Comparison of ENCODE assay signal across 1 cellular context in genomic region chr21:45613881-45614280, GRCh38.
A peak's percentile ranks its signal among the peaks of the same experiment; 100 is the strongest.
TF ChIP-seq lines count a peak whose summit lies in the region.

No MANE protein-coding gene starts in this region.

TF ChIP-seq in K562, 482 proteins besides CTCF, POLR2A, EP300 and RAD21:
- no peak for TF ChIP-seq MTA3 (IDR thresholded peaks at IDR 0.05; ENCODE audit: borderline replicate concordance)
- peak; percentile 42 for TF ChIP-seq NFIC (IDR thresholded peaks at IDR 0.05)
- no peak for TF ChIP-seq E2F6 (IDR thresholded peaks at IDR 0.05; ENCODE audit: borderline replicate concordance in 1 of 2, extremely low read depth in 1 of 2, insufficient read depth in 1 of 2, insufficient read length in 1 of 2, low read depth in 1 of 2, low read length in 1 of 2, poor library complexity in 1 of 2, severe bottlenecking in 1 of 2)
